12 cellular contexts compared by ENCODE assay signal in genomic region chr4:149279790-149280189, GRCh38.
"Had no signal": no experiment of that assay in that cellular context is flagged by ENCODE, and none has a peak within 500 bp of the region (broad histone marks: within the 10 kb centered on the region; RNA-seq: fewer than 3 reads in every experiment).

No MANE protein-coding gene starts in this region.

- H3K4me3 ChIP-seq: dorsolateral prefrontal cortex, esophagus squamous epithelium had no signal

- DNase-seq: activated CD4-positive, alpha-beta T cell treated with anti-CD3 and anti-CD28 coated beads, Interleukin-2, amount 50 U/mL, for 4 hours; activated CD4-positive, CD25-positive, alpha-beta regulatory T cell treated with anti-CD3 and anti-CD28 coated beads, Interleukin-2, amount 50 U/mL, for 72 hours; activated effector memory CD4-positive, alpha-beta T cell treated with anti-CD3 and anti-CD28 coated beads, Interleukin-2, amount 50 U/mL, for 16 hours; activated T-cell treated with anti-CD3 and anti-CD28 coated beads, Interleukin-2, amount 50 U/mL, for 4 hours; amygdala; dorsolateral prefrontal cortex; esophagus squamous epithelium; stimulated activated CD4-positive, alpha-beta T cell treated with anti-CD3 and anti-CD28 coated beads, Interleukin-15, amount 100 ng/mL, for 24 hours; stimulated activated CD4-positive, alpha-beta T cell treated with anti-CD3 and anti-CD28 coated beads, Interleukin-4, amount 100 ng/mL, for 24 hours had no signal

- H3K36me3 ChIP-seq: esophagus squamous epithelium had no signal

- H3K36me3 Mint-ChIP-seq: activated naive CD4-positive, alpha-beta T cell treated with anti-CD3 and anti-CD28 coated beads, Interleukin-2, amount 50 U/mL, for 72 hours; natural killer cell treated with Interleukin-12 subunit alpha and Interleukin-12 subunit beta and Interleukin-15 and Interleukin-18, amount 100 ng/mL, for 72 hours had no signal

- H3K27ac Mint-ChIP-seq: activated naive CD4-positive, alpha-beta T cell treated with anti-CD3 and anti-CD28 coated beads, Interleukin-2, amount 50 U/mL, for 72 hours; natural killer cell treated with Interleukin-12 subunit alpha and Interleukin-12 subunit beta and Interleukin-15 and Interleukin-18, amount 100 ng/mL, for 72 hours; stimulated activated naive CD8-positive, alpha-beta T cell treated with anti-CD3 and anti-CD28 coated beads, Interleukin-15, Interleukin-2, amounts not matched to agents 100 ng/mL and 50 ng/mL, for 24 hours had no signal

- H3K9me3 Mint-ChIP-seq: activated naive CD4-positive, alpha-beta T cell treated with anti-CD3 and anti-CD28 coated beads, Interleukin-2, amount 50 U/mL, for 72 hours; activated T-cell treated with anti-CD3 and anti-CD28 coated beads, Interleukin-2, amount 50 U/mL, for 4 hours; stimulated activated naive CD8-positive, alpha-beta T cell treated with anti-CD3 and anti-CD28 coated beads, Interleukin-15, Interleukin-2, amounts not matched to agents 100 ng/mL and 50 ng/mL, for 24 hours had no signal

- H3K4me3 Mint-ChIP-seq: activated T-cell treated with anti-CD3 and anti-CD28 coated beads, Interleukin-2, amount 50 U/mL, for 4 hours; natural killer cell treated with Interleukin-12 subunit alpha and Interleukin-12 subunit beta and Interleukin-15 and Interleukin-18, amount 100 ng/mL, for 72 hours; stimulated activated naive CD8-positive, alpha-beta T cell treated with anti-CD3 and anti-CD28 coated beads, Interleukin-15, Interleukin-2, amounts not matched to agents 100 ng/mL and 50 ng/mL, for 24 hours had no signal

- H3K27ac ChIP-seq: dorsolateral prefrontal cortex, esophagus squamous epithelium had no signal

- H3K27me3 Mint-ChIP-seq: natural killer cell treated with Interleukin-12 subunit alpha and Interleukin-12 subunit beta and Interleukin-15 and Interleukin-18, amount 100 ng/mL, for 72 hours; stimulated activated naive CD8-positive, alpha-beta T cell treated with anti-CD3 and anti-CD28 coated beads, Interleukin-15, Interleukin-2, amounts not matched to agents 100 ng/mL and 50 ng/mL, for 24 hours had no signal

- H3K4me1 ChIP-seq: esophagus squamous epithelium had no signal

- ATAC-seq: activated naive CD4-positive, alpha-beta T cell treated with anti-CD3 and anti-CD28 coated beads, Interleukin-2, amount 50 U/mL, for 72 hours; activated T-cell treated with anti-CD3 and anti-CD28 coated beads, Interleukin-2, amount 50 U/mL, for 4 hours; natural killer cell treated with Interleukin-12 subunit alpha and Interleukin-12 subunit beta and Interleukin-15 and Interleukin-18, amount 100 ng/mL, for 72 hours had no signal

- H3K27me3 ChIP-seq: dorsolateral prefrontal cortex, esophagus squamous epithelium had no signal
